ENCODE assay signal across 10 cellular contexts in genomic region chr3:156664285-156665178, GRCh38. TPM values are rescaled to one million over a fixed set of nuclear protein-coding genes. Genes with fewer than 3 reads are reported as not detected.
DNase-seq lines count a peak whose midpoint lies in the region; ATAC-seq and TF ChIP-seq lines count a peak whose summit lies in the region.
"Had no signal": no experiment of that assay in that cellular context is flagged by ENCODE, and none has a peak within 500 bp of the region (broad histone marks: within the 10 kb centered on the region; RNA-seq: fewer than 3 reads in every experiment).

No MANE protein-coding gene starts in this region.

- no peaks in the 10 kb centered on the region for H3K36me3 Mint-ChIP-seq in natural killer cell treated with Interleukin-12 subunit alpha and Interleukin-12 subunit beta and Interleukin-15 and Interleukin-18, amount 100 ng/mL, for 72 hours

- H3K4me1 Mint-ChIP-seq in natural killer cell treated with Interleukin-12 subunit alpha and Interleukin-12 subunit beta and Interleukin-15 and Interleukin-18, amount 100 ng/mL, for 72 hours (ENCODE audit: low read depth in 2 of 2), result peaks cover 57 to 61% of the 10 kb centered on the region in 2 donors

- TF ChIP-seq CTCF in KMS-11 (conservative IDR thresholded peaks at IDR 0.05; ENCODE audit: low read depth, low read length) (no peak), prostate gland (IDR thresholded peaks at IDR 0.05) (no peak)

- peak overlapping the region; percentile 71 for H3K4me3 ChIP-seq in KMS-11 (IDR thresholded peaks at IDR 0.05; ENCODE audit: insufficient read depth, low read depth, low read length)
- no peak overlapping the region for H3K4me3 ChIP-seq in prostate gland
- H3K4me3 ChIP-seq: GM23338, thoracic aorta had no signal

- H3K36me3 ChIP-seq in KMS-11 (ENCODE audit: insufficient read depth) (no peaks in the 10 kb centered on the region), prostate gland (no peaks in the 10 kb centered on the region)
- H3K36me3 ChIP-seq: thoracic aorta had no signal

- H3K27ac Mint-ChIP-seq in natural killer cell treated with Interleukin-12 subunit alpha and Interleukin-12 subunit beta and Interleukin-15 and Interleukin-18, amount 100 ng/mL, for 72 hours, result peak overlapping the region; percentile 84
- H3K27ac Mint-ChIP-seq: GM23338 had no signal

- peaks cover 79% of the 10 kb centered on the region for H3K4me1 ChIP-seq in KMS-11 (ENCODE audit: low read depth, poor library complexity, severe bottlenecking)
- no peaks in the 10 kb centered on the region for H3K4me1 ChIP-seq in prostate gland (replicated peaks)

- 87% methylated on average over 5 of the region's 5 CpGs for WGBS in prostate gland

- no peak for DNase-seq in natural killer cell treated with Interleukin-12 subunit alpha and Interleukin-12 subunit beta and Interleukin-15 and Interleukin-18, amount 100 ng/mL, for 72 hours (ENCODE audit: low spot score)
- DNase-seq in NCI-H1417 (lab: John Stamatoyannopoulos, UW), result no peak
- DNase-seq in prostate gland (ENCODE audit: low spot score), result no peak
- no peak for DNase-seq in NCI-H1417 treated with DMSO at 0.1 percent for 48 hours (lab: John Stamatoyannopoulos, UW)
- DNase-seq in NCI-H1436 (lab: John Stamatoyannopoulos, UW), result no peak

- H3K27ac ChIP-seq in KMS-11 (peak overlapping the region; percentile 81), prostate gland (no peak overlapping the region)
- H3K27ac ChIP-seq: thoracic aorta had no signal

- peak overlapping the region; percentile 93 for H3K4me2 ChIP-seq in KMS-11
- H3K4me2 ChIP-seq: GM23338 had no signal

- H3K9ac ChIP-seq in KMS-11, result peak overlapping the region; percentile 39

- no peaks in the 10 kb centered on the region for H3K9me3 ChIP-seq in prostate gland
- H3K9me3 ChIP-seq: thoracic aorta had no signal

- no peaks in the 10 kb centered on the region for H4K20me1 ChIP-seq in KMS-11 (ENCODE audit: insufficient read depth)

- no peaks in the 10 kb centered on the region for H3K9me3 Mint-ChIP-seq in natural killer cell treated with Interleukin-12 subunit alpha and Interleukin-12 subunit beta and Interleukin-15 and Interleukin-18, amount 100 ng/mL, for 72 hours
- H3K9me3 Mint-ChIP-seq: GM23338 had no signal

- H3K27me3 ChIP-seq in KMS-11 (ENCODE audit: insufficient read depth, low read depth), result no peaks in the 10 kb centered on the region
- H3K27me3 ChIP-seq in prostate gland (replicated peaks; ENCODE audit: insufficient read depth), result no peaks in the 10 kb centered on the region

- intact Hi-C loops in prostate gland (cut with DNase I), result no loop called here

- TF ChIP-seq POLR2A in prostate gland (IDR thresholded peaks at IDR 0.05), result no peak

- H3K79me2 ChIP-seq in KMS-11 (ENCODE audit: insufficient read depth, low read depth), result no peaks in the 10 kb centered on the region

- H3K4me3 Mint-ChIP-seq in natural killer cell treated with Interleukin-12 subunit alpha and Interleukin-12 subunit beta and Interleukin-15 and Interleukin-18, amount 100 ng/mL, for 72 hours, result peak overlapping the region; percentile 86
- H3K4me3 Mint-ChIP-seq: GM23338 had no signal

- H2AFZ ChIP-seq in KMS-11 (ENCODE audit: low read depth), result peak overlapping the region; percentile 32
- H2AFZ ChIP-seq: GM23338 had no signal

- ATAC-seq in GM18867 (IDR thresholded peaks at IDR 0.05; ENCODE audit: unreplicated experiment), result peak; percentile 72
- ATAC-seq in GM21825 (IDR thresholded peaks at IDR 0.05; ENCODE audit: unreplicated experiment), result peak; percentile 69
- no peak for ATAC-seq in natural killer cell treated with Interleukin-12 subunit alpha and Interleukin-12 subunit beta and Interleukin-15 and Interleukin-18, amount 100 ng/mL, for 72 hours
- ATAC-seq: GM23338 had no signal

- no peaks in the 10 kb centered on the region for H3K27me3 Mint-ChIP-seq in natural killer cell treated with Interleukin-12 subunit alpha and Interleukin-12 subunit beta and Interleukin-15 and Interleukin-18, amount 100 ng/mL, for 72 hours

RNA-seq across cellular contexts. Expression of gene TIPARP, which starts 9.9 kb away (rescaled TPM):
- 10 to 100 TPM; 35.9 to 38.0 TPM for total RNA-seq in natural killer cell treated with Interleukin-12 subunit alpha and Interleukin-12 subunit beta and Interleukin-15 and Interleukin-18, amount 100 ng/mL, for 72 hours
- total RNA-seq in prostate gland, result 10 to 100 TPM; 31.9 to 52.0 TPM

Comparison
In these comparisons a context has a peak if more than half of its experiments do, and no peak if none do; other contexts are left out.
1. ATAC-seq: peak in GM18867 (single experiment) and GM21825 (single experiment); none in natural killer cell treated with Interleukin-12 subunit alpha and Interleukin-12 subunit beta and Interleukin-15 and Interleukin-18, amount 100 ng/mL, for 72 hours (0 of 2).